In genomic region chr18:22998336-22998735, GRCh38 we compare ENCODE assay signal across 30 cellular contexts.
"Had no signal": no experiment of that assay in that cellular context is flagged by ENCODE, and none has a peak within 500 bp of the region (broad histone marks: within the 10 kb centered on the region; RNA-seq: fewer than 3 reads in every experiment).

No MANE protein-coding gene starts in this region.

- H3K4me1 ChIP-seq: ascending aorta, esophagus muscularis mucosa, foreskin keratinocyte, pancreas, psoas muscle, sigmoid colon, stomach, thyroid gland had no signal

- DNase-seq: activated B cell treated with CpG ODN at 0.5 μM for 24 hours; activated CD4-positive, alpha-beta T cell treated with anti-CD3 and anti-CD28 coated beads, Interleukin-2, amount 50 U/mL, for 1 hour; activated CD8-positive, alpha-beta memory T cell treated with anti-CD3 and anti-CD28 coated beads, Interleukin-2, amount 10 ng/mL, durations not matched to agents 7 days and 5 days; activated CD8-positive, alpha-beta T cell treated with anti-CD3 and anti-CD28 coated beads, Interleukin-2, amount 10 ng/mL, durations not matched to agents 7 days and 5 days; activated effector memory CD4-positive, alpha-beta T cell treated with Interleukin-2 at 50 U/mL for 16 hours; activated naive CD4-positive, alpha-beta T cell treated with anti-CD3 and anti-CD28 coated beads for 36 hours; activated naive CD8-positive, alpha-beta T cell treated with anti-CD3 and anti-CD28 coated beads, Interleukin-2, amount 10 ng/mL, durations not matched to agents 7 days and 5 days; activated T-cell treated with anti-CD3 and anti-CD28 coated beads for 4 hours; activated T-cell treated with anti-CD3 and anti-CD28 coated beads, Interleukin-2, amount 50 U/mL, for 72 hours; central memory CD4-positive, alpha-beta T cell; endodermal cell; foreskin keratinocyte; left ventricle myocardium superior; naive B cell; nephron progenitor cell; pancreas; psoas muscle; sigmoid colon; stimulated activated CD4-positive, alpha-beta T cell treated with anti-CD3 and anti-CD28 coated beads, Interleukin-1b, Interleukin-23, amount 100 ng/mL, for 48 hours; stimulated activated CD4-positive, alpha-beta T cell treated with anti-CD3 and anti-CD28 coated beads, Interleukin-4, amount 100 ng/mL, for 4 hours; stimulated activated CD8-positive, alpha-beta memory T cell treated with anti-CD3 and anti-CD28 coated beads, Interleukin-4, amount 100 ng/mL, for 48 hours; stomach; T-helper 1 cell; thyroid gland had no signal

- H3K4me3 ChIP-seq: ascending aorta, esophagus muscularis mucosa, pancreas, psoas muscle, sigmoid colon, smooth muscle cell, stomach, thyroid gland had no signal

- H3K4me2 ChIP-seq: smooth muscle cell had no signal

- H3K27ac Mint-ChIP-seq: activated B cell treated with CpG ODN at 0.5 μM for 24 hours; activated CD8-positive, alpha-beta memory T cell treated with anti-CD3 and anti-CD28 coated beads, Interleukin-2, amount 10 ng/mL, durations not matched to agents 7 days and 5 days; activated CD8-positive, alpha-beta T cell treated with anti-CD3 and anti-CD28 coated beads, Interleukin-2, amount 10 ng/mL, durations not matched to agents 7 days and 5 days; activated naive CD4-positive, alpha-beta T cell treated with anti-CD3 and anti-CD28 coated beads for 36 hours; activated naive CD8-positive, alpha-beta T cell treated with anti-CD3 and anti-CD28 coated beads, Interleukin-2, amount 10 ng/mL, durations not matched to agents 7 days and 5 days; activated T-cell treated with anti-CD3 and anti-CD28 coated beads, Interleukin-2, amount 50 U/mL, for 72 hours; dendritic cell treated with granulocyte-macrophage colony-stimulating factor and Interleukin-4, amounts not matched to agents 40 ng/mL and 50 ng/mL, for 4 days; stimulated activated memory B cell treated with anti-CD40 and anti-IgM and Interleukin-4, amounts not matched to agents 10 μg/mL and 1 μg/mL and 100 μg/mL, for 72 hours; T-helper 2 cell treated with Interferon-gamma antibody and Interleukin-4, amounts not matched to agents 5 μg/mL and 100 μg/mL, for 36 hours had no signal

- H3K27me3 Mint-ChIP-seq: activated B cell treated with CpG ODN at 0.5 μM for 24 hours; activated CD8-positive, alpha-beta memory T cell treated with anti-CD3 and anti-CD28 coated beads, Interleukin-2, amount 10 ng/mL, durations not matched to agents 7 days and 5 days; activated naive CD8-positive, alpha-beta T cell treated with anti-CD3 and anti-CD28 coated beads, Interleukin-2, amount 10 ng/mL, durations not matched to agents 7 days and 5 days; dendritic cell treated with granulocyte-macrophage colony-stimulating factor and Interleukin-4, amounts not matched to agents 40 ng/mL and 50 ng/mL, for 4 days; naive B cell; stimulated activated memory B cell treated with anti-CD40 and anti-IgM and Interleukin-4, amounts not matched to agents 10 μg/mL and 1 μg/mL and 100 μg/mL, for 72 hours had no signal

- H3K27me3 ChIP-seq: ascending aorta, esophagus muscularis mucosa, foreskin keratinocyte, pancreas, sigmoid colon, stomach, thyroid gland had no signal

- H3K9me3 ChIP-seq: ascending aorta, esophagus muscularis mucosa, pancreas, psoas muscle, sigmoid colon, stomach, thyroid gland had no signal

- H3K4me3 Mint-ChIP-seq: activated B cell treated with CpG ODN at 0.5 μM for 24 hours; activated CD8-positive, alpha-beta memory T cell treated with anti-CD3 and anti-CD28 coated beads, Interleukin-2, amount 10 ng/mL, durations not matched to agents 7 days and 5 days; activated CD8-positive, alpha-beta T cell treated with anti-CD3 and anti-CD28 coated beads, Interleukin-2, amount 10 ng/mL, durations not matched to agents 7 days and 5 days; activated naive CD4-positive, alpha-beta T cell treated with anti-CD3 and anti-CD28 coated beads for 36 hours; activated naive CD8-positive, alpha-beta T cell treated with anti-CD3 and anti-CD28 coated beads, Interleukin-2, amount 10 ng/mL, durations not matched to agents 7 days and 5 days; activated T-cell treated with anti-CD3 and anti-CD28 coated beads, Interleukin-2, amount 50 U/mL, for 72 hours; dendritic cell treated with granulocyte-macrophage colony-stimulating factor and Interleukin-4, amounts not matched to agents 40 ng/mL and 50 ng/mL, for 4 days; endodermal cell; naive B cell; nephron progenitor cell; stimulated activated memory B cell treated with anti-CD40 and anti-IgM and Interleukin-4, amounts not matched to agents 10 μg/mL and 1 μg/mL and 100 μg/mL, for 72 hours; T-helper 2 cell treated with Interferon-gamma antibody and Interleukin-4, amounts not matched to agents 5 μg/mL and 100 μg/mL, for 36 hours had no signal

- H3K4me1 Mint-ChIP-seq: activated B cell treated with CpG ODN at 0.5 μM for 24 hours; naive B cell; stimulated activated memory B cell treated with anti-CD40 and anti-IgM and Interleukin-4, amounts not matched to agents 10 μg/mL and 1 μg/mL and 100 μg/mL, for 72 hours had no signal

- H3K9me3 Mint-ChIP-seq: activated B cell treated with CpG ODN at 0.5 μM for 24 hours; activated naive CD4-positive, alpha-beta T cell treated with anti-CD3 and anti-CD28 coated beads for 36 hours; activated naive CD8-positive, alpha-beta T cell treated with anti-CD3 and anti-CD28 coated beads, Interleukin-2, amount 10 ng/mL, durations not matched to agents 7 days and 5 days; activated T-cell treated with anti-CD3 and anti-CD28 coated beads, Interleukin-2, amount 50 U/mL, for 72 hours; dendritic cell treated with granulocyte-macrophage colony-stimulating factor and Interleukin-4, amounts not matched to agents 40 ng/mL and 50 ng/mL, for 4 days; endodermal cell; naive B cell; nephron progenitor cell; stimulated activated memory B cell treated with anti-CD40 and anti-IgM and Interleukin-4, amounts not matched to agents 10 μg/mL and 1 μg/mL and 100 μg/mL, for 72 hours; T-helper 2 cell treated with Interferon-gamma antibody and Interleukin-4, amounts not matched to agents 5 μg/mL and 100 μg/mL, for 36 hours had no signal

- H3K27ac ChIP-seq: ascending aorta, esophagus muscularis mucosa, foreskin keratinocyte, pancreas, psoas muscle, sigmoid colon, stomach, thyroid gland had no signal

- H3K36me3 ChIP-seq: ascending aorta had no signal

- ATAC-seq: activated CD8-positive, alpha-beta memory T cell treated with anti-CD3 and anti-CD28 coated beads, Interleukin-2, amount 10 ng/mL, durations not matched to agents 7 days and 5 days; activated CD8-positive, alpha-beta T cell treated with anti-CD3 and anti-CD28 coated beads, Interleukin-2, amount 10 ng/mL, durations not matched to agents 7 days and 5 days; activated T-cell treated with anti-CD3 and anti-CD28 coated beads, Interleukin-2, amount 50 U/mL, for 72 hours; foreskin keratinocyte; left ventricle myocardium superior; pancreas; psoas muscle; stimulated activated memory B cell treated with anti-CD40 and anti-IgM and Interleukin-4, amounts not matched to agents 10 μg/mL and 1 μg/mL and 100 μg/mL, for 72 hours had no signal
